In the genomic region with DNA sequence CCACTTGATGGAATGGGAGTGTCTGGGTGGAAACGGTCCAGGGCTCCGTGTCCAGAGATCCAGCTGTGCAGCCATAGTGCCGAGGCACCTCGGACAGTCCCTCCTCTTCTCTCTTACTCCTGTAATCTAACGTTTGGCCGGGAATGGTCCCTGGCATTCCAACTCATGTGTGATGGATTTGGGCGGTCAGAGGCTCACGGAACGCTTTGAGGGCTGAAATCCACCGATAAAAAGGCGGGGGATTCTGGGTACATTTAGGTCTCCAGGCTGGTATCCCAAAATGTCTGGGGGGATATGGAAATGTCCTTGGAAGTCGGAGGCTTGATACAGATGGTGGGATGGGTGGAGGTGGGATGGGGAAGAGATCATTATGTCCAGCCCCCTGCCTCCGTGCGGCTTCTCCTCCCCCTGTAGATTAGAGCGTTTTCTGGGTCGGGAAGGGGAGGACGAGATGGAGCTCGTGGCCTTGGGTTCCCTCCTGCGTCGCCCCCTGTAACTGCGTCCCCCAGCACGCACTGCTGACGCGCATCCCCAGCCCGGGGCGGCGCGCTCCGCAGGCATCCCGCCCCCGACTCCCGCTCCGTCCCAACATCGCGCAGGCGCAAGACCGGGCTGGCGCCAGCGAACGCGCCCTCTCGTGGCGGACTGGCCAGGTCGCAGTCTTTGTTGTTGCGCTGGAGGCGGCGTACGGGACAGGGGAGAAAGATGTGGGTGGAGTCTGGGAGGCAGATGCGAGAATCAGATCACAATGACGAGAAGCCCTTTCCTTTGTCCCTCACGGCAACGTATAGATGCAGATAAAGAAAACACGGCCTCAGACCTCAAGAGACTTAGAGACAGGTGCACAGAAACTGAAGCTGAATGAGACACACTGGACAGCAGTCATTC, we compare ENCODE assay signal across 8 cellular contexts. TPM values are rescaled to one million over a fixed set of nuclear protein-coding genes. Genes with fewer than 3 reads are reported as not detected.
DNase-seq lines count a peak whose midpoint lies in the region; ATAC-seq, FAIRE-seq and TF ChIP-seq lines count a peak whose summit lies in the region.

No MANE protein-coding gene starts in this region.

- FAIRE-seq in bronchial epithelial cell (lab: Jason Lieb, UNC), result no peak

- no peaks in the 10 kb centered on the region for H3K9me3 ChIP-seq in AG04450 (ENCODE audit: control insufficient read depth, insufficient read depth, low read length)

- H3K27ac ChIP-seq in AG04450 (ENCODE audit: low read depth, low read length), result peak overlapping the region; percentile 57

- ATAC-seq in GM18870 (IDR thresholded peaks at IDR 0.05; ENCODE audit: unreplicated experiment) (peak; percentile 46), HG03139 (IDR thresholded peaks at IDR 0.05; ENCODE audit: unreplicated experiment) (peak; percentile 75)

- no peaks in the 10 kb centered on the region for H3K36me3 ChIP-seq in bronchial epithelial cell (ENCODE audit: control insufficient read depth, insufficient read depth, low read length)

- TF ChIP-seq CTCF in AG04450 (IDR thresholded peaks at IDR 0.05; ENCODE audit: low read depth, low read length) (peak; percentile 84), WI38 (IDR thresholded peaks at IDR 0.05; ENCODE audit: low read depth, low read length) (peak; percentile 73), bronchial epithelial cell (IDR thresholded peaks at IDR 0.05; ENCODE audit: insufficient read depth, low read length, severe bottlenecking) (peak; percentile 97)

- H3K27me3 ChIP-seq in AG04450 (ENCODE audit: control insufficient read depth, insufficient read depth, low read length), result no peaks in the 10 kb centered on the region
- H3K27me3 ChIP-seq in bronchial epithelial cell (ENCODE audit: control insufficient read depth, insufficient read depth, low read length), result no peaks in the 10 kb centered on the region

- DNase-seq in AG04450 (ENCODE audit: low read depth, low spot score) (peak; percentile 83), NCI-H2227 treated with DMSO at 0.1 percent for 48 hours (lab: John Stamatoyannopoulos, UW) (peak; percentile 98), bronchial epithelial cell (ENCODE audit: low read depth) (peak; percentile 71), islet precursor cell (peak; percentile 98)
- DNase-seq in stimulated activated CD4-positive, alpha-beta T cell treated with anti-CD3 and anti-CD28 coated beads, Interleukin-12 subunit alpha, Interleukin-12 subunit beta, amount 100 ng/mL, for 24 hours (ENCODE audit: low read depth in 2 of 2), result peak; percentile 94 to 95

- H3K4me3 ChIP-seq in AG04450 (ENCODE audit: low read depth, low read length), result peak overlapping the region; percentile 73
- H3K4me3 ChIP-seq in WI38 (ENCODE audit: low read depth, low read length), result peak overlapping the region; percentile 68
- peak overlapping the region; percentile 42 for H3K4me3 ChIP-seq in bronchial epithelial cell (ENCODE audit: low read depth, low read length)

- CTCF ChIA-PET in AG04450 (lab: Charles Lee), result interaction anchor here (0.5 to 2.8 kb wide), 44 partner anchors 8 to 208 kb away, joined by 3 to 37 read pairs (median 4); partner anchors contain the start of genes COL1A1, PDK2 and TMEM92

- POLR2A ChIA-PET in AG04450 (lab: Yijun Ruan, JAX), result interaction anchor here (1.1 to 2.6 kb wide), 4 partner anchors 8 to 38 kb away, joined by 4 to 12 read pairs (median 4); no protein-coding TSS in a partner anchor

RNA-seq across cellular contexts. Expression of gene SGCA, which starts 4.5 kb away (rescaled TPM):
- polyA plus RNA-seq in AG04450 (2011; rRNA removed), result 0.16 and 0.21 TPM in 2 replicates
- not detected in 2 replicates for polyA minus RNA-seq in AG04450 (2011; rRNA and poly(A)+ RNA removed)
- total RNA-seq in bronchial epithelial cell, result 0.13 TPM in 1 of 2 replicates, not detected in the other

RNA-seq across cellular contexts. Expression of gene PPP1R9B, which starts 10.8 kb away (rescaled TPM):
- polyA plus RNA-seq in AG04450 (2011; rRNA removed), result 17.6 and 18.2 TPM in 2 replicates
- 35.7 and 42.5 TPM in 2 replicates for polyA minus RNA-seq in AG04450 (2011; rRNA and poly(A)+ RNA removed)
- 16.6 and 17.4 TPM in 2 replicates for total RNA-seq in bronchial epithelial cell

RNA-seq across cellular contexts. Expression of gene SAMD14, which starts 31.3 kb away (rescaled TPM):
- 3.5 and 5.3 TPM in 2 replicates for polyA plus RNA-seq in AG04450 (2011; rRNA removed)
- polyA minus RNA-seq in AG04450 (2011; rRNA and poly(A)+ RNA removed), result 3.8 and 6.4 TPM in 2 replicates
- total RNA-seq in bronchial epithelial cell, result under 0.01 and 0.26 TPM in 2 replicates

RNA-seq across cellular contexts. Expression of gene COL1A1, which starts 40.2 kb away (rescaled TPM):
- polyA plus RNA-seq in AG04450 (2011; rRNA removed), result 1,356 and 3,120 TPM in 2 replicates
- polyA minus RNA-seq in AG04450 (2011; rRNA and poly(A)+ RNA removed), result 2,155 and 4,267 TPM in 2 replicates
- 10.5 and 15.3 TPM in 2 replicates for total RNA-seq in bronchial epithelial cell

Comparison
In these comparisons a context has a peak if more than half of its experiments do, and no peak if none do; other contexts are left out.
1. Peak in every context shown above with its lines: DNase-seq, ATAC-seq, H3K4me3 ChIP-seq and H3K27ac ChIP-seq.